2 cellular contexts compared by ENCODE assay signal in the genomic region with DNA sequence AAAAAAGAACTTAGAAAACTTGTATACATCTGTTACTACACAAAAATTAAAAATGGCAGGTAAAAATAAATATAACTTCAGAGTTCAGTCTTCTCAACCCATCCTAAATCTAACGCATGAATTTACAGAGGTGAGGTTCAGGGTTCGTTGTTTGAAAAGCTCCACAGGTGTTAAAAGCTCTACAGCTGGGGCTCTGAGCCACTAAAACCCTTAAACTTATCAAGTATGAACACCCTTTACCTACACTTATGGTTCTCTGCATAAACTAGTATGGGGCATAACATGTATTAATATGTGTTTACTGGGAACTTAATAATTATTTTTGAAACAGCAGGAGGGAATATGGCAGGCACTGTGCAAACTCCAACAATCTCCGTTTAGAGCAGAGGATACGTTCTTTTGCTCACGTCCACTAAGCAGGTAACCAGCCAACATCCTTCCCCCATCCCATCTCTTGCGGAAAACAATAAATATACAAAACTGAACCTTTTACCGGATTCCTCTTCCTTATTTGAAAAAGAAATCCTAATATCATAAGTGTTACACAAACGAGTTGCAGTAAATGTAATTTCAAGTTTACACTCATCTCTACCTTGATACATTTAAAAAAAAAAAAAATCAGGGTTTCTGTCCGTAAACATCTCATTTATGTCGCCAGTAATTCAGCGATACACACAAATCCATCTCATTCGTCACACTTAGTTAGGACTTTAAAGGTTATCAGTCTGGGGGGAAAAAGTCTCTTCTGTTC.
TF ChIP-seq lines count a peak whose summit lies in the region.

No MANE protein-coding gene starts in this region.

TF ChIP-seq in SK-N-SH, 30 proteins besides CTCF, POLR2A, EP300 and RAD21 (continued from another document):
- TF ChIP-seq, protein P1, sequence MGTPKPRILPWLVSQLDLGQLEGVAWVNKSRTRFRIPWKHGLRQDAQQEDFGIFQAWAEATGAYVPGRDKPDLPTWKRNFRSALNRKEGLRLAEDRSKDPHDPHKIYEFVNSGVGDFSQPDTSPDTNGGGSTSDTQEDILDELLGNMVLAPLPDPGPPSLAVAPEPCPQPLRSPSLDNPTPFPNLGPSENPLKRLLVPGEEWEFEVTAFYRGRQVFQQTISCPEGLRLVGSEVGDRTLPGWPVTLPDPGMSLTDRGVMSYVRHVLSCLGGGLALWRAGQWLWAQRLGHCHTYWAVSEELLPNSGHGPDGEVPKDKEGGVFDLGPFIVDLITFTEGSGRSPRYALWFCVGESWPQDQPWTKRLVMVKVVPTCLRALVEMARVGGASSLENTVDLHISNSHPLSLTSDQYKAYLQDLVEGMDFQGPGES (IDR thresholded peaks at IDR 0.05; ENCODE audit: low read depth, low read length), result no peak
- no peak for TF ChIP-seq PBX3 (IDR thresholded peaks at IDR 0.05)
- no peak for TF ChIP-seq MXI1 (IDR thresholded peaks at IDR 0.05; ENCODE audit: low read depth, low read length)
- TF ChIP-seq EZH2phosphoT487 (IDR thresholded peaks at IDR 0.05; ENCODE audit: borderline replicate concordance, low read depth), result no peak
- TF ChIP-seq ZBTB33 (IDR thresholded peaks at IDR 0.05; ENCODE audit: borderline replicate concordance, low read depth), result no peak
- no peak for TF ChIP-seq USF1 (IDR thresholded peaks at IDR 0.05; ENCODE audit: borderline replicate concordance, low read depth)
- no peak for TF ChIP-seq RXRA (IDR thresholded peaks at IDR 0.05; ENCODE audit: borderline replicate concordance, low read depth)
- TF ChIP-seq, protein P2, sequence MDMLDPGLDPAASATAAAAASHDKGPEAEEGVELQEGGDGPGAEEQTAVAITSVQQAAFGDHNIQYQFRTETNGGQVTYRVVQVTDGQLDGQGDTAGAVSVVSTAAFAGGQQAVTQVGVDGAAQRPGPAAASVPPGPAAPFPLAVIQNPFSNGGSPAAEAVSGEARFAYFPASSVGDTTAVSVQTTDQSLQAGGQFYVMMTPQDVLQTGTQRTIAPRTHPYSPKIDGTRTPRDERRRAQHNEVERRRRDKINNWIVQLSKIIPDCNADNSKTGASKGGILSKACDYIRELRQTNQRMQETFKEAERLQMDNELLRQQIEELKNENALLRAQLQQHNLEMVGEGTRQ (IDR thresholded peaks at IDR 0.05; ENCODE audit: borderline replicate concordance, low read depth, low read length), result no peak
- no peak for TF ChIP-seq FOXM1 (IDR thresholded peaks at IDR 0.05; ENCODE audit: low read depth)
- TF ChIP-seq SIN3A (IDR thresholded peaks at IDR 0.05; ENCODE audit: borderline replicate concordance, low read depth, low read length), result no peak
- no peak for TF ChIP-seq POLR2AphosphoS5 (IDR thresholded peaks at IDR 0.05; ENCODE audit: low read depth, low read length)

TF ChIP-seq in SK-N-SH treated with all-trans-retinoic acid at 6 μM for 48 hours, 23 proteins besides CTCF, POLR2A, EP300 and RAD21 (continued from another document):
- TF ChIP-seq, protein P3, sequence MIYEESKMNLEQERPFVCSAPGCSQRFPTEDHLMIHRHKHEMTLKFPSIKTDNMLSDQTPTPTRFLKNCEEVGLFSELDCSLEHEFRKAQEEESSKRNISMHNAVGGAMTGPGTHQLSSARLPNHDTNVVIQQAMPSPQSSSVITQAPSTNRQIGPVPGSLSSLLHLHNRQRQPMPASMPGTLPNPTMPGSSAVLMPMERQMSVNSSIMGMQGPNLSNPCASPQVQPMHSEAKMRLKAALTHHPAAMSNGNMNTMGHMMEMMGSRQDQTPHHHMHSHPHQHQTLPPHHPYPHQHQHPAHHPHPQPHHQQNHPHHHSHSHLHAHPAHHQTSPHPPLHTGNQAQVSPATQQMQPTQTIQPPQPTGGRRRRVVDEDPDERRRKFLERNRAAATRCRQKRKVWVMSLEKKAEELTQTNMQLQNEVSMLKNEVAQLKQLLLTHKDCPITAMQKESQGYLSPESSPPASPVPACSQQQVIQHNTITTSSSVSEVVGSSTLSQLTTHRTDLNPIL (CRISPR knock-in tag; IDR thresholded peaks at IDR 0.05; ENCODE audit: low read depth), result no peak
- TF ChIP-seq ESRRG (CRISPR knock-in tag; IDR thresholded peaks at IDR 0.05), result no peak
- TF ChIP-seq ISL1 (CRISPR knock-in tag; IDR thresholded peaks at IDR 0.05), result no peak
- no peak for TF ChIP-seq OSR1 (CRISPR knock-in tag; IDR thresholded peaks at IDR 0.05)
